6 cellular contexts compared by ENCODE assay signal in genomic region chr17:75110307-75110937, GRCh38. TPM values are rescaled to one million over a fixed set of nuclear protein-coding genes. Genes with fewer than 3 reads are reported as not detected.
DNase-seq lines count a peak whose midpoint lies in the region; ATAC-seq and TF ChIP-seq lines count a peak whose summit lies in the region.

No MANE protein-coding gene starts in this region.

- H3K27me3 Mint-ChIP-seq in activated B cell treated with CpG ODN at 0.5 μM for 24 hours: no peaks in the 10 kb centered on the region

- H3K4me1 ChIP-seq in left lung: peaks cover 22 to 66% of the 10 kb centered on the region in 2 donors

- intact Hi-C loops in activated B cell treated with CpG ODN at 0.5 μM for 24 hours (cut with micrococcal nuclease) (loop anchor here (10.0 kb wide), 1 partner anchor 154 kb away; the partner anchor contains the start of genes GGA3 and MRPS7), left lung (cut with DNase I) (loop anchor here in 1 of 2 donors (10.0 kb wide), 2 partner anchors 64 to 94 kb away; partner anchors contain the start of gene NUP85)

- no peaks in the 10 kb centered on the region for H3K9me3 Mint-ChIP-seq in activated B cell treated with CpG ODN at 0.5 μM for 24 hours

- H3K4me3 Mint-ChIP-seq in activated B cell treated with CpG ODN at 0.5 μM for 24 hours: peak overlapping the region; percentile 89

- peaks cover 44% of the 10 kb centered on the region for H3K4me1 Mint-ChIP-seq in activated B cell treated with CpG ODN at 0.5 μM for 24 hours

- no peaks in the 10 kb centered on the region for H3K9me3 ChIP-seq in left lung

- H3K27me3 ChIP-seq in left lung: no peaks in the 10 kb centered on the region

- no peak for TF ChIP-seq CTCF in GM12875 (IDR thresholded peaks at IDR 0.05; ENCODE audit: borderline replicate concordance, insufficient read depth, low read depth, low read length)
- no peak for TF ChIP-seq CTCF in activated B cell treated with CpG ODN at 0.5 μM for 24 hours (IDR thresholded peaks at IDR 0.05)
- TF ChIP-seq CTCF in left lung (IDR thresholded peaks at IDR 0.05): no peak

- H3K4me3 ChIP-seq in GM12875 (ENCODE audit: low read depth, low read length): peak overlapping the region; percentile 75
- H3K4me3 ChIP-seq in left lung: peak overlapping the region; percentile 81 to 87

- CTCF ChIA-PET in activated B cell treated with CpG ODN at 0.5 μM for 24 hours (lab: Charles Lee): interaction anchor here (0.6 to 8.7 kb wide), 11 partner anchors 21 to 160 kb away, joined by 3 to 192 read pairs (median 3); partner anchors contain the start of genes MIF4GD and NT5C

- ATAC-seq in activated B cell treated with CpG ODN at 0.5 μM for 24 hours (ENCODE audit: low read depth) (no peak), left lung (peak; percentile 2), HG03045 (IDR thresholded peaks at IDR 0.05; ENCODE audit: unreplicated experiment) (no peak), HG03280 (IDR thresholded peaks at IDR 0.05; ENCODE audit: unreplicated experiment) (no peak)

- H3K27ac ChIP-seq in left lung: peak overlapping the region; percentile 69 to 84

- H3K36me3 Mint-ChIP-seq in activated B cell treated with CpG ODN at 0.5 μM for 24 hours (ENCODE audit: low read depth): peaks cover 5% of the 10 kb centered on the region

- POLR2A ChIA-PET in activated B cell treated with CpG ODN at 0.5 μM for 24 hours (lab: Charles Lee): interaction anchor here (0.5 to 3.0 kb wide), 19 partner anchors 17 to 187 kb away, joined by 3 to 58 read pairs (median 7); partner anchors contain the start of genes ATP5PD, GGA3, JPT1 and KCTD2

- H3K36me3 ChIP-seq in left lung: peaks cover 0 to 5% of the 10 kb centered on the region in 2 donors

- DNase-seq in activated B cell treated with CpG ODN at 0.5 μM for 24 hours (no peak), left lung (no peak), H4 (ENCODE audit: low spot score) (no peak)

- peak overlapping the region; percentile 76 for H3K27ac Mint-ChIP-seq in activated B cell treated with CpG ODN at 0.5 μM for 24 hours

RNA-seq across cellular contexts. Expression of gene ARMC7, which starts 0.7 kb away (rescaled TPM):
- 11.8 and 15.4 TPM in 2 replicates for total RNA-seq in activated B cell treated with CpG ODN at 0.5 μM for 24 hours
- total RNA-seq in left lung: 10 to 100 TPM; 18.3 to 19.3 TPM
- 4.0 and 5.2 TPM in 2 replicates for total RNA-seq in H4 (2014; rRNA removed; shearing (Covaris generic))

RNA-seq across cellular contexts. Expression of gene NT5C, which starts 21.1 kb away (rescaled TPM):
- 95.0 and 98.2 TPM in 2 replicates for total RNA-seq in activated B cell treated with CpG ODN at 0.5 μM for 24 hours
- 10 to 100 TPM; 26.0 to 39.9 TPM for total RNA-seq in left lung
- total RNA-seq in H4 (2014; rRNA removed; shearing (Covaris generic)): 122 and 134 TPM in 2 replicates

RNA-seq across cellular contexts. Expression of gene SLC16A5, which starts 22.7 kb away (rescaled TPM):
- total RNA-seq in activated B cell treated with CpG ODN at 0.5 μM for 24 hours: 4.9 and 5.7 TPM in 2 replicates
- total RNA-seq in left lung: 10 to 100 TPM; 36.8 to 45.1 TPM
- total RNA-seq in H4 (2014; rRNA removed; shearing (Covaris generic)): not detected in 2 replicates

RNA-seq across cellular contexts. Expression of gene JPT1, which starts 43.9 kb away (rescaled TPM):
- total RNA-seq in activated B cell treated with CpG ODN at 0.5 μM for 24 hours: 70.5 and 72.9 TPM in 2 replicates
- total RNA-seq in left lung: 10 to 100 TPM; 65.0 to 97.8 TPM
- 324 and 466 TPM in 2 replicates for total RNA-seq in H4 (2014; rRNA removed; shearing (Covaris generic))
